ENCODE assay signal across 27 cellular contexts in genomic region chr7:112279042-112279441, GRCh38.
"Had no signal": no experiment of that assay in that cellular context is flagged by ENCODE, and none has a peak within 500 bp of the region (broad histone marks: within the 10 kb centered on the region; RNA-seq: fewer than 3 reads in every experiment).

No MANE protein-coding gene starts in this region.

- FAIRE-seq: urothelium cell line had no signal

- H3K4me3 ChIP-seq: stomach, suprapubic skin, testis, thoracic aorta, thyroid gland, tibial artery, tibial nerve, transverse colon, upper lobe of left lung, upper lobe of right lung, uterus, vagina had no signal

- DNase-seq: stimulated activated CD4-positive, alpha-beta T cell treated with anti-CD3 and anti-CD28 coated beads, Interleukin-2, amount 100 ng/mL, for 48 hours; stimulated activated CD4-positive, alpha-beta T cell treated with anti-CD3 and anti-CD28 coated beads, Interleukin-4, amount 100 ng/mL, for 1 hour; stimulated activated CD4-positive, alpha-beta T cell treated with anti-CD3 and anti-CD28 coated beads, Interleukin-4, amount 100 ng/mL, for 24 hours; stimulated activated CD4-positive, alpha-beta T cell treated with anti-CD3 and anti-CD28 coated beads, Interleukin-4, amount 100 ng/mL, for 4 hours; stimulated activated CD8-positive, alpha-beta memory T cell treated with anti-CD3 and anti-CD28 coated beads, Interleukin-4, amount 100 ng/mL, for 48 hours; stimulated activated naive B cell treated with anti-CD40 and anti-IgM and Interleukin-4, amounts not matched to agents 10 μg/mL and 1 μg/mL and 100 μg/mL, for 72 hours; stimulated activated naive CD4-positive, alpha-beta T cell; stimulated activated naive CD4-positive, alpha-beta T cell treated with Interleukin-2 at 50 U/mL for 16 hours; stimulated activated naive CD8-positive, alpha-beta T cell treated with anti-CD3 and anti-CD28 coated beads, Interleukin-15, amount 100 ng/mL, for 72 hours; stimulated activated naive CD8-positive, alpha-beta T cell treated with anti-CD3 and anti-CD28 coated beads, Interleukin-15, Interleukin-2, amounts not matched to agents 100 U/mL and 50 U/mL, for 24 hours; stomach; substantia nigra; testis; thyroid gland; tibial artery; transverse colon; trophoblast cell; upper lobe of left lung; upper lobe of right lung; uterus had no signal

- H3K27ac ChIP-seq: stomach, suprapubic skin, testis, thoracic aorta, thyroid gland, tibial artery, tibial nerve, transverse colon, upper lobe of left lung, upper lobe of right lung, uterus, vagina had no signal

- H3K27me3 ChIP-seq: stomach, suprapubic skin, testis, thyroid gland, tibial artery, tibial nerve, transverse colon, upper lobe of left lung, upper lobe of right lung, uterus, vagina had no signal

- H3K9me3 ChIP-seq: stomach, suprapubic skin, testis, thoracic aorta, thyroid gland, tibial artery, tibial nerve, transverse colon, upper lobe of left lung, upper lobe of right lung, uterus, vagina had no signal

- H3K36me3 ChIP-seq: stomach, suprapubic skin, thoracic aorta, thyroid gland, tibial artery, tibial nerve, transverse colon, upper lobe of left lung, upper lobe of right lung, uterus, vagina had no signal

- H3K4me1 ChIP-seq: suprapubic skin, testis, thyroid gland, tibial artery, tibial nerve, transverse colon, upper lobe of left lung, upper lobe of right lung, uterus had no signal

- ATAC-seq: stimulated activated effector memory CD8-positive, alpha-beta T cell treated with anti-CD3 and anti-CD28 coated beads, Interleukin-12 subunit alpha, Interleukin-12 subunit beta, amount 100 ng/mL, for 72 hours; stimulated activated memory B cell treated with anti-CD40 and anti-IgM and Interleukin-4, amounts not matched to agents 10 μg/mL and 1 μg/mL and 100 μg/mL, for 72 hours; stimulated activated naive B cell treated with anti-CD40 and anti-IgM and Interleukin-4, amounts not matched to agents 10 μg/mL and 1 μg/mL and 100 μg/mL, for 72 hours; stimulated activated naive CD8-positive, alpha-beta T cell treated with anti-CD3 and anti-CD28 coated beads, Interleukin-15, amount 100 ng/mL, for 72 hours; stimulated activated naive CD8-positive, alpha-beta T cell treated with anti-CD3 and anti-CD28 coated beads, Interleukin-15, Interleukin-2, amounts not matched to agents 100 U/mL and 50 U/mL, for 24 hours; upper lobe of right lung had no signal
